8 cellular contexts compared by ENCODE assay signal in the genomic region with DNA sequence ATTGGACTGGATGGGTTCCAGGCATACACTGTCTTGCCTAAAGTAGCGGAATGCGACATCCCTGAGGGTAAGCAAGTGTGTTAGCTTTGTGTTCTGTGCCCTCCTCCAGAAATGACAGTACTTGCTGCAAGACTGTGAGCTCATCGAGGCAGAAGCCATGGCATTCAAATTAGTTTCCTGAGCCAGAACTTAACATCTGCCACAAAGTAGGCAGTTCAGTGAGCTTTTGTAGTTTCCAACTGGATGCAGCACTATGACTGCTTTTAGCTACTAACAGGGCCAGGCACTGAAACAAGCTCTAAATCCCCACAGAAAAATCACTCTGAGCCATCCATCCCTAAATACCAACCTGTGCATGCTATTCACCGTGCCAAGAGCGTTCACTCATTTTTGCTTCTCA. TPM values are rescaled to one million over a fixed set of nuclear protein-coding genes. Genes with fewer than 3 reads are reported as not detected.
DNase-seq lines count a peak whose midpoint lies in the region; ATAC-seq, FAIRE-seq and TF ChIP-seq lines count a peak whose summit lies in the region.

No MANE protein-coding gene starts in this region.

- peaks cover 37% of the 10 kb centered on the region for H3K4me1 Mint-ChIP-seq in activated CD4-positive, alpha-beta T cell treated with anti-CD3 and anti-CD28 coated beads, Interleukin-2, amount 10 ng/mL, durations not matched to agents 7 days and 5 days

- FAIRE-seq in pancreas (lab: Jason Lieb, UNC), result no peak

- TF ChIP-seq CTCF in VCaP (conservative IDR thresholded peaks at IDR 0.05) (no peak), hepatocyte (IDR thresholded peaks at IDR 0.05; ENCODE audit: poor library complexity) (no peak), pancreas (IDR thresholded peaks at IDR 0.05) (no peak)

- peaks cover 16% of the 10 kb centered on the region for H3K4me1 ChIP-seq in hepatocyte (ENCODE audit: insufficient read depth)
- peaks cover 2 to 26% (median 23%) of the 10 kb centered on the region in 5 donors for H3K4me1 ChIP-seq in subcutaneous abdominal adipose tissue (ENCODE audit: control insufficient read depth in 5 of 5, insufficient read depth in 5 of 5, low read length in 5 of 5)
- H3K4me1 ChIP-seq in pancreas, result peaks cover 0 to 19% (median 13%) of the 10 kb centered on the region in 3 donors

- CTCF ChIA-PET in activated CD4-positive, alpha-beta T cell treated with anti-CD3 and anti-CD28 coated beads, Interleukin-2, amount 10 ng/mL, durations not matched to agents 7 days and 5 days (lab: Charles Lee), result interaction anchor here (0.6 to 1.2 kb wide), 6 partner anchors 10 to 1225 kb away, joined by 3 to 5 read pairs (median 4); partner anchors contain the start of gene CYP2R1

- peak overlapping the region in 2 of 5 donors; percentile 41 to 91 for H3K9ac ChIP-seq in subcutaneous abdominal adipose tissue (ENCODE audit: low read length in 5 of 5)

- H3K36me3 ChIP-seq in hepatocyte (replicated peaks; ENCODE audit: insufficient read depth, low read depth) (no peaks in the 10 kb centered on the region), subcutaneous abdominal adipose tissue (ENCODE audit: control insufficient read depth in 5 of 5, insufficient read depth in 5 of 5, low read length in 5 of 5) (no peaks in the 10 kb centered on the region), pancreas (no peaks in the 10 kb centered on the region)

- H3K4me3 ChIP-seq in hepatocyte, result peak overlapping the region; percentile 32
- H3K4me3 ChIP-seq in subcutaneous abdominal adipose tissue (ENCODE audit: low read depth in 1 of 5, low read length in 5 of 5), result peak overlapping the region; percentile 79 to 88 (median 84)
- peak overlapping the region in 2 of 4 donors; percentile 86 to 95 for H3K4me3 ChIP-seq in pancreas

- H3K9me3 Mint-ChIP-seq in activated CD4-positive, alpha-beta T cell treated with anti-CD3 and anti-CD28 coated beads, Interleukin-2, amount 10 ng/mL, durations not matched to agents 7 days and 5 days, result no peaks in the 10 kb centered on the region

- ATAC-seq in pancreas, result no peak
- no peak for ATAC-seq in GM19395 (IDR thresholded peaks at IDR 0.05; ENCODE audit: unreplicated experiment)

- no peaks in the 10 kb centered on the region for H3K27me3 ChIP-seq in hepatocyte
- no peaks in the 10 kb centered on the region for H3K27me3 ChIP-seq in subcutaneous abdominal adipose tissue (ENCODE audit: control insufficient read depth in 5 of 5, insufficient read depth in 4 of 5, low read length in 5 of 5)
- H3K27me3 ChIP-seq in pancreas, result no peaks in the 10 kb centered on the region

- no peaks in the 10 kb centered on the region for H3K9me2 ChIP-seq in hepatocyte (replicated peaks; ENCODE audit: insufficient read depth)

- H3K9me3 ChIP-seq in hepatocyte (ENCODE audit: low read depth) (no peaks in the 10 kb centered on the region), subcutaneous abdominal adipose tissue (ENCODE audit: control insufficient read depth in 5 of 5, low read length in 5 of 5) (no peaks in the 10 kb centered on the region), pancreas (no peaks in the 10 kb centered on the region)

- H2AFZ ChIP-seq in hepatocyte, result peak overlapping the region; percentile 85

- intact Hi-C loops in pancreas (cut with DNase I), result no loop called here

- peak overlapping the region; percentile 76 for H3K4me2 ChIP-seq in hepatocyte

- peak overlapping the region; percentile 84 for H3K27ac Mint-ChIP-seq in activated CD4-positive, alpha-beta T cell treated with anti-CD3 and anti-CD28 coated beads, Interleukin-2, amount 10 ng/mL, durations not matched to agents 7 days and 5 days

- H3K27ac ChIP-seq in VCaP (peak overlapping the region; percentile 84), hepatocyte (peak overlapping the region; percentile 73), subcutaneous abdominal adipose tissue (ENCODE audit: low read depth, low read length) (peak overlapping the region; percentile 70), pancreas (no peak overlapping the region)

- H4K20me1 ChIP-seq in hepatocyte (ENCODE audit: insufficient read depth, poor library complexity, severe bottlenecking), result peaks cover 18% of the 10 kb centered on the region

- DNase-seq in activated CD4-positive, alpha-beta T cell treated with anti-CD3 and anti-CD28 coated beads, Interleukin-2, amount 10 ng/mL, durations not matched to agents 7 days and 5 days, result no peak
- no peak for DNase-seq in activated CD4-positive, alpha-beta T cell treated with anti-CD3 and anti-CD28 coated beads, Interleukin-2, amount 50 U/mL, for 48 hours
- no peak for DNase-seq in hepatocyte (ENCODE audit: low spot score)
- DNase-seq in DMS79 treated with DMSO at 0.1 percent for 48 hours (lab: John Stamatoyannopoulos, UW), result no peak
- DNase-seq in pancreas, result no peak

- H3K4me3 Mint-ChIP-seq in activated CD4-positive, alpha-beta T cell treated with anti-CD3 and anti-CD28 coated beads, Interleukin-2, amount 10 ng/mL, durations not matched to agents 7 days and 5 days, result peak overlapping the region; percentile 76

- H3K27me3 Mint-ChIP-seq in activated CD4-positive, alpha-beta T cell treated with anti-CD3 and anti-CD28 coated beads, Interleukin-2, amount 10 ng/mL, durations not matched to agents 7 days and 5 days, result peaks cover 20% of the 10 kb centered on the region

- 90% methylated on average over 5 of the region's 5 CpGs for WGBS in hepatocyte (ENCODE audit: low lambda C conversion rate, missing lambda C conversion rate)
- whole genome bisulfite sequencing in pancreas, 2 donors, result 72 to 81% methylated on average over 5 of the region's 5 CpGs

- POLR2A ChIA-PET in activated CD4-positive, alpha-beta T cell treated with anti-CD3 and anti-CD28 coated beads, Interleukin-2, amount 10 ng/mL, durations not matched to agents 7 days and 5 days (lab: Charles Lee), result no interaction called here

- peaks cover 16% of the 10 kb centered on the region for H3K36me3 Mint-ChIP-seq in activated CD4-positive, alpha-beta T cell treated with anti-CD3 and anti-CD28 coated beads, Interleukin-2, amount 10 ng/mL, durations not matched to agents 7 days and 5 days (ENCODE audit: low read depth)

- peaks cover 33% of the 10 kb centered on the region for H3K79me2 ChIP-seq in hepatocyte

RNA-seq across cellular contexts. Expression of gene FAR1, which starts 1.2 kb away (rescaled TPM):
- 10 to 100 TPM; 56.0 to 57.2 TPM for total RNA-seq in activated CD4-positive, alpha-beta T cell treated with anti-CD3 and anti-CD28 coated beads, Interleukin-2, amount 10 ng/mL, durations not matched to agents 7 days and 5 days
- total RNA-seq in hepatocyte, result 70.9 and 71.4 TPM in 2 replicates
- polyA plus RNA-seq in hepatocyte, result 21.7 and 23.7 TPM in 2 replicates
- 10 to 100 TPM; 15.9 to 43.7 (median 20.2) TPM for total RNA-seq in pancreas
- polyA plus RNA-seq in pancreas, result 10 to 100 TPM; 12.0 to 17.0 TPM

Comparison
In these comparisons a context has a peak if more than half of its experiments do, and no peak if none do; other contexts are left out.
1. H3K27ac ChIP-seq: peak in VCaP (single experiment), hepatocyte (single experiment) and subcutaneous abdominal adipose tissue (single experiment); none in pancreas (0 of 4).